1 cellular context compared by ENCODE assay signal in the genomic region with DNA sequence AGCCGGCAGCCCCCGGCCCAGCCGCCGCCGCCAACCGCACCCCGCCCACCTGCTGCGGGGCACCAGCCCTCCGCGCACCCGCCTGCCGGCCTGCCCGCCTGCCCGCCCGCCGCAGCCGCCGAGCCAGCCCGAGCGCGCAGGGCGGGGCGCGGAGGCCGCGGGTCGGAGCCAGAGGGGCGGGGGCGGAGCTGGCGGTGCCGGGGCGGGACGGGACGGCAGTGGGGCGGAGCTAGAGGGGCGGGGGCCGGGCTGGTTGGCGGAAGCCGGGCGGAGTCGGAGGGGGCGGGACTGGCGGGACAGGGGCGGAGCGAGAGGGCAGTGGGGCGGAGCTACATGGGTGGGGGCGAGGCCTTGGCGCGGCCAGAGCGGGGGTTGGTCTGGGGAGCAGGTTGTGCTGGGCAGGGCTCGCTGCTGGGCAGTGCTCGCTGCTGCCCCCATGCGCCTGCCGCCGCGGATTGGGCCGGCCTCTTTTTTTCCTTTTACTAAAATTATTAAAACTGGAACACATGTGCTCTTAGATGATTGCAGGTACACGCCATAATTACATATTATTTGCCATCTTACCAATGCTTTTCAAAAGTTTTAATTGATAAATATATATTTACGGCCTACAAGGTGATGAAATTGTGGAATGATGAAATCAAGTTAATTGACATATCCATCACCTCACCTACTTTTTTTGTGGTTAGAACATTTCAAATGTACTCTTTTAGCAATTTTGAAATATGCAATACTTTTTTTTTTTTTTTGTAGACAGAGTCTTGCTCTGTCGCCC.
TF ChIP-seq lines count a peak whose summit lies in the region.

A gene (minus strand): TSS at position 140 of the 775 bp plus-strand sequence. CDS start 177 bp downstream, outside the sequence.

TF ChIP-seq in K562, 482 proteins besides CTCF, POLR2A, EP300 and RAD21 (continued from another document):
- TF ChIP-seq, protein P1, sequence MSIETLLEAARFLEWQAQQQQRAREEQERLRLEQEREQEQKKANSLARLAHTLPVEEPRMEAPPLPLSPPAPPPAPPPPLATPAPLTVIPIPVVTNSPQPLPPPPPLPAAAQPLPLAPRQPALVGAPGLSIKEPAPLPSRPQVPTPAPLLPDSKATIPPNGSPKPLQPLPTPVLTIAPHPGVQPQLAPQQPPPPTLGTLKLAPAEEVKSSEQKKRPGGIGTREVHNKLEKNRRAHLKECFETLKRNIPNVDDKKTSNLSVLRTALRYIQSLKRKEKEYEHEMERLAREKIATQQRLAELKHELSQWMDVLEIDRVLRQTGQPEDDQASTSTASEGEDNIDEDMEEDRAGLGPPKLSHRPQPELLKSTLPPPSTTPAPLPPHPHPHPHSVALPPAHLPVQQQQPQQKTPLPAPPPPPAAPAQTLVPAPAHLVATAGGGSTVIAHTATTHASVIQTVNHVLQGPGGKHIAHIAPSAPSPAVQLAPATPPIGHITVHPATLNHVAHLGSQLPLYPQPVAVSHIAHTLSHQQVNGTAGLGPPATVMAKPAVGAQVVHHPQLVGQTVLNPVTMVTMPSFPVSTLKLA (conservative IDR thresholded peaks at IDR 0.05): peak in 1 of 2 experiments; percentile 52; a peak in 3 of 4 replicates
- TF ChIP-seq ZNF707 (CRISPR knock-in tag; conservative IDR thresholded peaks at IDR 0.05) (no peak), CEBPG (CRISPR knock-in tag; IDR thresholded peaks at IDR 0.05) (no peak; the same call in 1 of the 2 replicates), CEBPG (tag; conservative IDR thresholded peaks at IDR 0.05 in 1 of 2, IDR thresholded peaks at IDR 0.05 in 1 of 2) (peak; percentile 75 to 84), CHCHD3 (CRISPR knock-in tag; IDR thresholded peaks at IDR 0.05) (no peak), CREM (IDR thresholded peaks at IDR 0.05; ENCODE audit: low read depth) (peak; percentile 41; the same call in 1 of the 2 replicates)
- TF ChIP-seq, protein P2, sequence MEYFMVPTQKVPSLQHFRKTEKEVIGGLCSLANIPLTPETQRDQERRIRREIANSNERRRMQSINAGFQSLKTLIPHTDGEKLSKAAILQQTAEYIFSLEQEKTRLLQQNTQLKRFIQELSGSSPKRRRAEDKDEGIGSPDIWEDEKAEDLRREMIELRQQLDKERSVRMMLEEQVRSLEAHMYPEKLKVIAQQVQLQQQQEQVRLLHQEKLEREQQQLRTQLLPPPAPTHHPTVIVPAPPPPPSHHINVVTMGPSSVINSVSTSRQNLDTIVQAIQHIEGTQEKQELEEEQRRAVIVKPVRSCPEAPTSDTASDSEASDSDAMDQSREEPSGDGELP (CRISPR knock-in tag; IDR thresholded peaks at IDR 0.05; ENCODE audit: borderline replicate concordance): 0 out of 2 replicates have a peak, but pooled peaks have one; percentile 28
- TF ChIP-seq, protein P3, sequence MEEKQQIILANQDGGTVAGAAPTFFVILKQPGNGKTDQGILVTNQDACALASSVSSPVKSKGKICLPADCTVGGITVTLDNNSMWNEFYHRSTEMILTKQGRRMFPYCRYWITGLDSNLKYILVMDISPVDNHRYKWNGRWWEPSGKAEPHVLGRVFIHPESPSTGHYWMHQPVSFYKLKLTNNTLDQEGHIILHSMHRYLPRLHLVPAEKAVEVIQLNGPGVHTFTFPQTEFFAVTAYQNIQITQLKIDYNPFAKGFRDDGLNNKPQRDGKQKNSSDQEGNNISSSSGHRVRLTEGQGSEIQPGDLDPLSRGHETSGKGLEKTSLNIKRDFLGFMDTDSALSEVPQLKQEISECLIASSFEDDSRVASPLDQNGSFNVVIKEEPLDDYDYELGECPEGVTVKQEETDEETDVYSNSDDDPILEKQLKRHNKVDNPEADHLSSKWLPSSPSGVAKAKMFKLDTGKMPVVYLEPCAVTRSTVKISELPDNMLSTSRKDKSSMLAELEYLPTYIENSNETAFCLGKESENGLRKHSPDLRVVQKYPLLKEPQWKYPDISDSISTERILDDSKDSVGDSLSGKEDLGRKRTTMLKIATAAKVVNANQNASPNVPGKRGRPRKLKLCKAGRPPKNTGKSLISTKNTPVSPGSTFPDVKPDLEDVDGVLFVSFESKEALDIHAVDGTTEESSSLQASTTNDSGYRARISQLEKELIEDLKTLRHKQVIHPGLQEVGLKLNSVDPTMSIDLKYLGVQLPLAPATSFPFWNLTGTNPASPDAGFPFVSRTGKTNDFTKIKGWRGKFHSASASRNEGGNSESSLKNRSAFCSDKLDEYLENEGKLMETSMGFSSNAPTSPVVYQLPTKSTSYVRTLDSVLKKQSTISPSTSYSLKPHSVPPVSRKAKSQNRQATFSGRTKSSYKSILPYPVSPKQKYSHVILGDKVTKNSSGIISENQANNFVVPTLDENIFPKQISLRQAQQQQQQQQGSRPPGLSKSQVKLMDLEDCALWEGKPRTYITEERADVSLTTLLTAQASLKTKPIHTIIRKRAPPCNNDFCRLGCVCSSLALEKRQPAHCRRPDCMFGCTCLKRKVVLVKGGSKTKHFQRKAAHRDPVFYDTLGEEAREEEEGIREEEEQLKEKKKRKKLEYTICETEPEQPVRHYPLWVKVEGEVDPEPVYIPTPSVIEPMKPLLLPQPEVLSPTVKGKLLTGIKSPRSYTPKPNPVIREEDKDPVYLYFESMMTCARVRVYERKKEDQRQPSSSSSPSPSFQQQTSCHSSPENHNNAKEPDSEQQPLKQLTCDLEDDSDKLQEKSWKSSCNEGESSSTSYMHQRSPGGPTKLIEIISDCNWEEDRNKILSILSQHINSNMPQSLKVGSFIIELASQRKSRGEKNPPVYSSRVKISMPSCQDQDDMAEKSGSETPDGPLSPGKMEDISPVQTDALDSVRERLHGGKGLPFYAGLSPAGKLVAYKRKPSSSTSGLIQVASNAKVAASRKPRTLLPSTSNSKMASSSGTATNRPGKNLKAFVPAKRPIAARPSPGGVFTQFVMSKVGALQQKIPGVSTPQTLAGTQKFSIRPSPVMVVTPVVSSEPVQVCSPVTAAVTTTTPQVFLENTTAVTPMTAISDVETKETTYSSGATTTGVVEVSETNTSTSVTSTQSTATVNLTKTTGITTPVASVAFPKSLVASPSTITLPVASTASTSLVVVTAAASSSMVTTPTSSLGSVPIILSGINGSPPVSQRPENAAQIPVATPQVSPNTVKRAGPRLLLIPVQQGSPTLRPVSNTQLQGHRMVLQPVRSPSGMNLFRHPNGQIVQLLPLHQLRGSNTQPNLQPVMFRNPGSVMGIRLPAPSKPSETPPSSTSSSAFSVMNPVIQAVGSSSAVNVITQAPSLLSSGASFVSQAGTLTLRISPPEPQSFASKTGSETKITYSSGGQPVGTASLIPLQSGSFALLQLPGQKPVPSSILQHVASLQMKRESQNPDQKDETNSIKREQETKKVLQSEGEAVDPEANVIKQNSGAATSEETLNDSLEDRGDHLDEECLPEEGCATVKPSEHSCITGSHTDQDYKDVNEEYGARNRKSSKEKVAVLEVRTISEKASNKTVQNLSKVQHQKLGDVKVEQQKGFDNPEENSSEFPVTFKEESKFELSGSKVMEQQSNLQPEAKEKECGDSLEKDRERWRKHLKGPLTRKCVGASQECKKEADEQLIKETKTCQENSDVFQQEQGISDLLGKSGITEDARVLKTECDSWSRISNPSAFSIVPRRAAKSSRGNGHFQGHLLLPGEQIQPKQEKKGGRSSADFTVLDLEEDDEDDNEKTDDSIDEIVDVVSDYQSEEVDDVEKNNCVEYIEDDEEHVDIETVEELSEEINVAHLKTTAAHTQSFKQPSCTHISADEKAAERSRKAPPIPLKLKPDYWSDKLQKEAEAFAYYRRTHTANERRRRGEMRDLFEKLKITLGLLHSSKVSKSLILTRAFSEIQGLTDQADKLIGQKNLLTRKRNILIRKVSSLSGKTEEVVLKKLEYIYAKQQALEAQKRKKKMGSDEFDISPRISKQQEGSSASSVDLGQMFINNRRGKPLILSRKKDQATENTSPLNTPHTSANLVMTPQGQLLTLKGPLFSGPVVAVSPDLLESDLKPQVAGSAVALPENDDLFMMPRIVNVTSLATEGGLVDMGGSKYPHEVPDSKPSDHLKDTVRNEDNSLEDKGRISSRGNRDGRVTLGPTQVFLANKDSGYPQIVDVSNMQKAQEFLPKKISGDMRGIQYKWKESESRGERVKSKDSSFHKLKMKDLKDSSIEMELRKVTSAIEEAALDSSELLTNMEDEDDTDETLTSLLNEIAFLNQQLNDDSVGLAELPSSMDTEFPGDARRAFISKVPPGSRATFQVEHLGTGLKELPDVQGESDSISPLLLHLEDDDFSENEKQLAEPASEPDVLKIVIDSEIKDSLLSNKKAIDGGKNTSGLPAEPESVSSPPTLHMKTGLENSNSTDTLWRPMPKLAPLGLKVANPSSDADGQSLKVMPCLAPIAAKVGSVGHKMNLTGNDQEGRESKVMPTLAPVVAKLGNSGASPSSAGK (IDR thresholded peaks at IDR 0.05): no peak
